8 cellular contexts compared by ENCODE assay signal in the genomic region with DNA sequence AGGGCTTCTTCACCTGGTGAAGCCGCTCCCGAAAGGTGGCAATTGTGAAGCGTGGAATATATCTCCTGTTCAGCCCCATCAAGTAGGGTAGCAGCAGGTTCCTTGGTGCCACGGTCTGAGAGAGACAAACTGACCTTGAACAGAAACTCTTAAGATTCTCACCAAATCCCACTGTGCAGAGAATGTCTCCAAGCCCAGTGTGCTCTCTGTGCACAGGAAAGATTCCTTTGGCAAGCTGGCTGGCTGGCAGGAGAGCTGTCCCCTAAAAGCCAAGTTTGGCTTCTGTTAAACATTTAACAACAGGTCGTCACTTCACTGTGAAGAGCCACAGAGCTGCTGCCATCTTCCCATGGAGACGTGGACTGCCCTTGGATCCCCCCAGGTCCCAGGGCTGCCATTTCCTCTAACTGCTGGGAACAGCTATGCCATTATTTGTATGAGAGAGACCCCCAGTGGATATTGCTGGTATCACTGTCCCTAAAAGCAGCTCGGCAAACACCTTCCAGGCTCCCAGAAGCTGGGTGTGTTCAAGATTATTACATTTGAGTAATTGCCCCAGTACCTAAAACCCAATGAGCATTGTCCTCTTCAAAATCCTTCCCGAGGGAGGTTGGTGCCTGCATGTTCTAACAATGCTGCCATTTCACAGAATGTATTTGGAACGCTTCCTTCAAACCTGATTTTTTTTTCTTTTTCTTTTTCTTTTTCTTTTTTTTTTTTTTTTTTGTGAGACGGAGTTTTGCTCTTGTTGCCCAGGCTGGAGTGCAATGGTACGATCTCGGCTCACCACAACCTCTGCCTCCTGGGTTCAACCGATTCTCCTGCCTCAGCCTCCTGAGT.
DNase-seq lines count a peak whose midpoint lies in the region; ATAC-seq and TF ChIP-seq lines count a peak whose summit lies in the region.

No MANE protein-coding gene starts in this region.

- H3K9me3 Mint-ChIP-seq in activated naive CD8-positive, alpha-beta T cell treated with anti-CD3 and anti-CD28 coated beads for 36 hours: no peaks in the 10 kb centered on the region

- H3K4me1 Mint-ChIP-seq in activated naive CD8-positive, alpha-beta T cell treated with anti-CD3 and anti-CD28 coated beads for 36 hours: peaks cover 25% of the 10 kb centered on the region

- H4K8ac ChIP-seq in trophoblast cell (ENCODE audit: low read depth, low read length): no peak overlapping the region

- H3K36me3 ChIP-seq in Peyer's patch (no peaks in the 10 kb centered on the region), trophoblast cell (ENCODE audit: control insufficient read depth in 1 of 2, insufficient read depth in 2 of 2, low read length in 2 of 2) (no peaks in the 10 kb centered on the region)

- DNase-seq in Caki2 (ENCODE audit: low read depth) (peak; percentile 59), LNCaP clone FGC (ENCODE audit: low read depth) (peak; percentile 26), Peyer's patch (peak in 2 of 3 donors; percentile 33 to 68), Right ventricle myocardium superior (peak; percentile 68), trophoblast cell (peak; percentile 51 to 80), NK-92 (lab: John Stamatoyannopoulos, UW; ENCODE audit: unreplicated experiment) (no peak)
- peak; percentile 44 for DNase-seq in activated naive CD8-positive, alpha-beta T cell treated with anti-CD3 and anti-CD28 coated beads for 36 hours

- no CpG with 5 or more reads among the region's 13 CpGs for WGBS in trophoblast cell (ENCODE audit: extremely low coverage, insufficient coverage, insufficient read length)

- no peak overlapping the region for H2BK5ac ChIP-seq in trophoblast cell (ENCODE audit: low read depth, low read length, poor library complexity)

- peaks cover 9% of the 10 kb centered on the region for H3K79me1 ChIP-seq in trophoblast cell (ENCODE audit: low read length)

- H3K4me3 Mint-ChIP-seq in activated naive CD8-positive, alpha-beta T cell treated with anti-CD3 and anti-CD28 coated beads for 36 hours: no peak overlapping the region

- in situ Hi-C loops in Caki2 (cut with HindIII; ENCODE audit: low pct_unique_long_range_greater_than_20kb, low sequenced_read_pairs): no loop called here

- H3K79me2 ChIP-seq in trophoblast cell (ENCODE audit: control insufficient read depth, insufficient read depth, low read length, poor library complexity): no peaks in the 10 kb centered on the region

- no peak overlapping the region for H4K12ac ChIP-seq in trophoblast cell (ENCODE audit: low read depth, low read length)

- no peaks in the 10 kb centered on the region for H3K36me3 Mint-ChIP-seq in activated naive CD8-positive, alpha-beta T cell treated with anti-CD3 and anti-CD28 coated beads for 36 hours

- H3K9me3 ChIP-seq in Peyer's patch: no peaks in the 10 kb centered on the region
- no peaks in the 10 kb centered on the region for H3K9me3 ChIP-seq in trophoblast cell (ENCODE audit: insufficient read depth, low read depth, low read length)

- no peak overlapping the region for H3K18ac ChIP-seq in trophoblast cell (ENCODE audit: low read length)

- no peak overlapping the region for H3K27ac Mint-ChIP-seq in activated naive CD8-positive, alpha-beta T cell treated with anti-CD3 and anti-CD28 coated beads for 36 hours

- peak overlapping the region; percentile 45 for H2BK12ac ChIP-seq in trophoblast cell (ENCODE audit: low read length)

- TF ChIP-seq POLR2A in Peyer's patch (IDR thresholded peaks at IDR 0.05): no peak

- intact Hi-C loops in Right ventricle myocardium superior (cut with DNase I): loop anchor here (2.0 to 5.0 kb wide), 2 partner anchors 127 to 360 kb away; a partner anchor contains a TSS

- no peak overlapping the region for H3K23ac ChIP-seq in trophoblast cell (ENCODE audit: low read length)

- H3K4me3 ChIP-seq in LNCaP clone FGC (ENCODE audit: low read depth, low read length) (no peak overlapping the region), Peyer's patch (no peak overlapping the region), trophoblast cell (ENCODE audit: low read depth, low read length) (no peak overlapping the region)

- H3K4me2 ChIP-seq in trophoblast cell (ENCODE audit: low read length): no peak overlapping the region

- H2AFZ ChIP-seq in trophoblast cell (ENCODE audit: insufficient read depth, low read length, poor library complexity): no peak overlapping the region

- no peak overlapping the region for H2AK5ac ChIP-seq in trophoblast cell (ENCODE audit: low read length)

- peak; percentile 47 for ATAC-seq in GM21423 (IDR thresholded peaks at IDR 0.05; ENCODE audit: unreplicated experiment)
- ATAC-seq in Right ventricle myocardium superior (ENCODE audit: poor library complexity): peak; percentile 64

- H3K27me3 ChIP-seq in Peyer's patch: no peaks in the 10 kb centered on the region
- H3K27me3 ChIP-seq in trophoblast cell (ENCODE audit: insufficient read depth, low read length): no peaks in the 10 kb centered on the region

- H3K4ac ChIP-seq in trophoblast cell (ENCODE audit: low read depth, low read length): no peak overlapping the region

- H3K4me1 ChIP-seq in Peyer's patch: peaks cover 5 to 35% (median 8%) of the 10 kb centered on the region in 4 donors
- peaks cover 12 to 17% of the 10 kb centered on the region in 2 experiments for H3K4me1 ChIP-seq in trophoblast cell (ENCODE audit: control insufficient read depth in 1 of 2, insufficient read depth in 2 of 2, low read length in 2 of 2)

- no peak overlapping the region for H3K9ac ChIP-seq in trophoblast cell (ENCODE audit: low read length)

- no peak overlapping the region for H2BK120ac ChIP-seq in trophoblast cell (ENCODE audit: insufficient read depth, low read length, poor library complexity)

- H3K14ac ChIP-seq in trophoblast cell (ENCODE audit: low read length): no peak overlapping the region

- H4K91ac ChIP-seq in trophoblast cell (ENCODE audit: low read depth, low read length): peak overlapping the region; percentile 26

- TF ChIP-seq CTCF in LNCaP clone FGC (IDR thresholded peaks at IDR 0.05; ENCODE audit: control insufficient read depth, extremely low read depth, insufficient read depth) (peak; percentile 89), Peyer's patch (IDR thresholded peaks at IDR 0.05) (peak; percentile 41 to 95 (median 80))

- H3K27ac ChIP-seq in Peyer's patch: peak overlapping the region in 1 of 4 donors; percentile 41
- no peak overlapping the region for H3K27ac ChIP-seq in trophoblast cell (ENCODE audit: low read depth, low read length)

- no peaks in the 10 kb centered on the region for H3K27me3 Mint-ChIP-seq in activated naive CD8-positive, alpha-beta T cell treated with anti-CD3 and anti-CD28 coated beads for 36 hours
